Comparison of ENCODE assay signal across 1 cellular context in the genomic region with DNA sequence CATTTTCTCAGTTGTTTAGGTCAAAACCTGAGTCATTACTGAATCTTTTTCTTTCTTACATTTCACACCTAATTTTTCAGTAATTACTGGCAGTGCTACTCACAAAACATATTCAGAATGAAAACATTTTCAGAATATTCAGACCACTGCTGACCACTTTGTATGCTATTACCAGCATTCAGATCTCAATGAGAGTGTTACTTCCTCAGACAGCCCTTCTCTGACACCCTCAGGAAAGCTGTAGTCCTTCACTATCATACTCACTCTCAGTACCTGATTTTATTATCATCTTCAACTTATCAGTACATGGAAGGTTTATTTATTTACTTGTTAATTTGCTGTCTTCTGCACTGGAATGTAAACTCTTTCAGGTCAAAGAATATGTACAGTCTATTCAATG.
TF ChIP-seq lines count a peak whose summit lies in the region.

No MANE protein-coding gene starts in this region.

TF ChIP-seq in HepG2, 621 proteins besides CTCF, POLR2A, EP300 and RAD21 (continued from another document):
- TF ChIP-seq NPAS2 (CRISPR knock-in tag; IDR thresholded peaks at IDR 0.05; ENCODE audit: borderline replicate concordance) (no peak), SAP130 (CRISPR knock-in tag; IDR thresholded peaks at IDR 0.05; ENCODE audit: low read depth) (0 out of 2 replicates have a peak, but pooled peaks have one; percentile 18), NCOA5 (CRISPR knock-in tag; IDR thresholded peaks at IDR 0.05) (no peak)
TF ChIP-seq in HepG2: peak in this region for 1.
